Comparison of ENCODE assay signal across 9 cellular contexts in the genomic region with DNA sequence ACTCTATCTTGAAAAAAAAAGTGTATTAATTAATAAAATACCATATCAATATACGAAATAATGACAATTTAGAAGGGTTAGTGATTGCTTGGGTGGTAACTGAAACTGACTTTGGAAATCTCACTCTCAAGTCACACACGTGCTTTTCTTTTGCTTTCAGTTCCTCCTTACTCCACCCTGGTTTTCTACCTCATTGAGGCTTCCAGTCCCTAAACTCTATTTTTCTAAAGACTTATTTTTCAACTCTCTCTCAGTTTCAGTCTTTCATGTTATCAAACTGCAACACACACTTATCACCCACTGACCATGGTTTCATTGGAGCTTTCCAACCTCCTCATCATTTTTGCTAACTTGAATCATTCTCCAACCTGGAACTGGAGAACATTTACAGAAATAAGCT. TPM values are rescaled to one million over a fixed set of nuclear protein-coding genes. Genes with fewer than 3 reads are reported as not detected.
DNase-seq lines count a peak whose midpoint lies in the region; ATAC-seq and TF ChIP-seq lines count a peak whose summit lies in the region.
"Had no signal": no experiment of that assay in that cellular context is flagged by ENCODE, and none has a peak within 500 bp of the region (broad histone marks: within the 10 kb centered on the region; RNA-seq: fewer than 3 reads in every experiment).

No MANE protein-coding gene starts in this region.

- peak in 2 of 3 donors; percentile 15 to 75 for DNase-seq in CD4-positive, CD25-positive, alpha-beta regulatory T cell
- peak; percentile 75 for DNase-seq in MV-4-11 (lab: John Stamatoyannopoulos, UW)
- DNase-seq in NCI-H146 (lab: John Stamatoyannopoulos, UW) = no peak
- no peak for DNase-seq in kidney tubule cell (ENCODE audit: low spot score)
- no peak for DNase-seq in esophagus squamous epithelium (lab: John Stamatoyannopoulos, UW)
- no peak for DNase-seq in GF-D8 (lab: John Stamatoyannopoulos, UW)
- DNase-seq: stimulated activated CD4-positive, alpha-beta T cell treated with anti-CD3 and anti-CD28 coated beads, Interleukin-15, amount 100 ng/mL, for 24 hours had no signal

- ATAC-seq in CD4-positive, CD25-positive, alpha-beta regulatory T cell (ENCODE audit: low read depth in 2 of 2) = no peak
- peak; percentile 73 for ATAC-seq in HG02884 (IDR thresholded peaks at IDR 0.05; ENCODE audit: unreplicated experiment)

- H3K27me3 ChIP-seq in CD4-positive, CD25-positive, alpha-beta regulatory T cell (ENCODE audit: control insufficient read depth, insufficient read depth, low read length) = no peaks in the 10 kb centered on the region
- no peaks in the 10 kb centered on the region for H3K27me3 ChIP-seq in esophagus squamous epithelium

- peaks cover 0 to 2% (median 0%) of the 10 kb centered on the region in 7 donors for H3K9me3 Mint-ChIP-seq in CD4-positive, CD25-positive, alpha-beta regulatory T cell

- intact Hi-C loops in esophagus squamous epithelium (cut with DNase I) = no loop called here

- peaks cover 12% of the 10 kb centered on the region for H3K4me1 ChIP-seq in CD4-positive, CD25-positive, alpha-beta regulatory T cell (ENCODE audit: control insufficient read depth, insufficient read depth, low read length, poor library complexity, severe bottlenecking)
- H3K4me1 ChIP-seq in esophagus squamous epithelium = no peaks in the 10 kb centered on the region

- H3K27ac Mint-ChIP-seq in CD4-positive, CD25-positive, alpha-beta regulatory T cell = peak overlapping the region; percentile 2 to 44 (median 36)

- H3K36me3 ChIP-seq in CD4-positive, CD25-positive, alpha-beta regulatory T cell (ENCODE audit: control insufficient read depth, insufficient read depth, low read length) = no peaks in the 10 kb centered on the region
- no peaks in the 10 kb centered on the region for H3K36me3 ChIP-seq in esophagus squamous epithelium

- H3K27me3 Mint-ChIP-seq in CD4-positive, CD25-positive, alpha-beta regulatory T cell = peaks cover 4% of the 10 kb centered on the region

- WGBS in esophagus squamous epithelium, 2 donors = 39 to 40% methylated on average over 2 of the region's 2 CpGs

- peak overlapping the region; percentile 45 for H3K4me3 ChIP-seq in CD4-positive, CD25-positive, alpha-beta regulatory T cell (ENCODE audit: low read depth, low read length)
- H3K4me3 ChIP-seq in esophagus squamous epithelium = no peak overlapping the region

- peaks cover 3 to 50% (median 17%) of the 10 kb centered on the region in 4 donors for H3K4me1 Mint-ChIP-seq in CD4-positive, CD25-positive, alpha-beta regulatory T cell

- H3K36me3 Mint-ChIP-seq in CD4-positive, CD25-positive, alpha-beta regulatory T cell = no peaks in the 10 kb centered on the region

- H3K9me3 ChIP-seq in CD4-positive, CD25-positive, alpha-beta regulatory T cell (ENCODE audit: control insufficient read depth in 2 of 2, low read length in 2 of 2) = no peaks in the 10 kb centered on the region
- no peaks in the 10 kb centered on the region for H3K9me3 ChIP-seq in esophagus squamous epithelium

- TF ChIP-seq POLR2A in GM19099 (IDR thresholded peaks at IDR 0.05; ENCODE audit: extremely low read depth, insufficient read length, low read depth) (peak; percentile 3), esophagus squamous epithelium (IDR thresholded peaks at IDR 0.05) (no peak)

- peak overlapping the region in 3 of 4 donors; percentile 4 to 28 (median 8) for H3K4me3 Mint-ChIP-seq in CD4-positive, CD25-positive, alpha-beta regulatory T cell

- H3K27ac ChIP-seq in CD4-positive, CD25-positive, alpha-beta regulatory T cell (ENCODE audit: insufficient read depth, low read length, poor library complexity, severe bottlenecking) = peak overlapping the region; percentile 33
- no peak overlapping the region for H3K27ac ChIP-seq in esophagus squamous epithelium

- no peak for TF ChIP-seq CTCF in esophagus squamous epithelium (IDR thresholded peaks at IDR 0.05)

RNA-seq across cellular contexts. Expression of a gene that starts 23.5 kb away (rescaled TPM):
- total RNA-seq in CD4-positive, CD25-positive, alpha-beta regulatory T cell = 5.6 TPM
- 1 to 10 TPM in 3 of 4 donors, under 1 TPM in 1; 0.81 to 2.1 (median 1.5) TPM for polyA plus RNA-seq in CD4-positive, CD25-positive, alpha-beta regulatory T cell
- 10 to 100 TPM in 2 of 4 donors, 1 to 10 TPM in 1, under 1 TPM in 1; 0.44 to 27.0 (median 6.8) TPM for total RNA-seq in esophagus squamous epithelium

Comparison
In these comparisons a context has a peak if more than half of its experiments do, and no peak if none do; other contexts are left out.
1. DNase-seq: peak in CD4-positive, CD25-positive, alpha-beta regulatory T cell (2 of 3) and MV-4-11 (single experiment); none in NCI-H146 (single experiment), kidney tubule cell (single experiment), esophagus squamous epithelium (single experiment) and GF-D8 (single experiment).